In genomic region chr1:234926252-234926573, GRCh38 we compare ENCODE assay signal across 8 cellular contexts.
DNase-seq lines count a peak whose midpoint lies in the region; ATAC-seq and TF ChIP-seq lines count a peak whose summit lies in the region.

No MANE protein-coding gene starts in this region.

- peak overlapping the region; percentile 94 for H3K27ac Mint-ChIP-seq in activated naive CD4-positive, alpha-beta T cell treated with anti-CD3 and anti-CD28 coated beads, Interleukin-2, amount 10 ng/mL, durations not matched to agents 7 days and 5 days
- peak overlapping the region; percentile 97 for H3K27ac Mint-ChIP-seq in activated naive CD8-positive, alpha-beta T cell treated with anti-CD3 and anti-CD28 coated beads for 36 hours
- H3K27ac Mint-ChIP-seq in memory B cell, result peak overlapping the region; percentile 71

- ATAC-seq in memory B cell (ENCODE audit: low read depth), result no peak
- no peak for ATAC-seq in upper lobe of left lung (ENCODE audit: low FRiP score in 2 of 2)
- ATAC-seq in GM18867 (IDR thresholded peaks at IDR 0.05; ENCODE audit: unreplicated experiment), result no peak
- ATAC-seq in GM21390 (IDR thresholded peaks at IDR 0.05; ENCODE audit: unreplicated experiment), result no peak

- H3K9me3 ChIP-seq in upper lobe of left lung, result no peaks in the 10 kb centered on the region
- H3K9me3 ChIP-seq in HAP-1, result no peaks in the 10 kb centered on the region

- peak overlapping the region; percentile 53 to 80 (median 71) for H3K27ac ChIP-seq in upper lobe of left lung

- no peak for TF ChIP-seq POLR2A in upper lobe of left lung (IDR thresholded peaks at IDR 0.05)

- H3K27me3 ChIP-seq in upper lobe of left lung, result no peaks in the 10 kb centered on the region
- H3K27me3 ChIP-seq in HAP-1 (ENCODE audit: low read depth), result no peaks in the 10 kb centered on the region

- no peaks in the 10 kb centered on the region for H3K36me3 ChIP-seq in upper lobe of left lung
- no peaks in the 10 kb centered on the region for H3K36me3 ChIP-seq in HAP-1 (replicated peaks)

- no peaks in the 10 kb centered on the region for H3K36me3 Mint-ChIP-seq in activated naive CD4-positive, alpha-beta T cell treated with anti-CD3 and anti-CD28 coated beads, Interleukin-2, amount 10 ng/mL, durations not matched to agents 7 days and 5 days
- H3K36me3 Mint-ChIP-seq in activated naive CD8-positive, alpha-beta T cell treated with anti-CD3 and anti-CD28 coated beads for 36 hours, result peaks cover 7% of the 10 kb centered on the region
- H3K36me3 Mint-ChIP-seq in memory B cell, result no peaks in the 10 kb centered on the region

- TF ChIP-seq EP300 in upper lobe of left lung (IDR thresholded peaks at IDR 0.05), result no peak

- TF ChIP-seq CTCF in upper lobe of left lung (IDR thresholded peaks at IDR 0.05), result no peak

- H3K27me3 Mint-ChIP-seq in activated naive CD4-positive, alpha-beta T cell treated with anti-CD3 and anti-CD28 coated beads, Interleukin-2, amount 10 ng/mL, durations not matched to agents 7 days and 5 days, result no peaks in the 10 kb centered on the region
- H3K27me3 Mint-ChIP-seq in activated naive CD8-positive, alpha-beta T cell treated with anti-CD3 and anti-CD28 coated beads for 36 hours, result no peaks in the 10 kb centered on the region
- H3K27me3 Mint-ChIP-seq in memory B cell, result no peaks in the 10 kb centered on the region

- in situ Hi-C loops in HAP-1 (cut with MboI; ENCODE audit: low sequenced_read_pairs), result no loop called here

- WGBS in upper lobe of left lung, 2 donors, result 43 to 51% methylated on average over 4 of the region's 4 CpGs

- H3K4me1 Mint-ChIP-seq in activated naive CD4-positive, alpha-beta T cell treated with anti-CD3 and anti-CD28 coated beads, Interleukin-2, amount 10 ng/mL, durations not matched to agents 7 days and 5 days, result peaks cover 48% of the 10 kb centered on the region
- H3K4me1 Mint-ChIP-seq in activated naive CD8-positive, alpha-beta T cell treated with anti-CD3 and anti-CD28 coated beads for 36 hours, result peaks cover 52% of the 10 kb centered on the region
- peaks cover 30% of the 10 kb centered on the region for H3K4me1 Mint-ChIP-seq in memory B cell

- H3K9me3 Mint-ChIP-seq in activated naive CD4-positive, alpha-beta T cell treated with anti-CD3 and anti-CD28 coated beads, Interleukin-2, amount 10 ng/mL, durations not matched to agents 7 days and 5 days, result peaks cover 7% of the 10 kb centered on the region
- peaks cover 6% of the 10 kb centered on the region for H3K9me3 Mint-ChIP-seq in activated naive CD8-positive, alpha-beta T cell treated with anti-CD3 and anti-CD28 coated beads for 36 hours
- H3K9me3 Mint-ChIP-seq in memory B cell, result no peaks in the 10 kb centered on the region

- H3K4me3 ChIP-seq in upper lobe of left lung (no peak overlapping the region), HAP-1 (no peak overlapping the region)

- H3K4me3 Mint-ChIP-seq in activated naive CD4-positive, alpha-beta T cell treated with anti-CD3 and anti-CD28 coated beads, Interleukin-2, amount 10 ng/mL, durations not matched to agents 7 days and 5 days, result peak overlapping the region; percentile 22
- H3K4me3 Mint-ChIP-seq in activated naive CD8-positive, alpha-beta T cell treated with anti-CD3 and anti-CD28 coated beads for 36 hours, result peak overlapping the region; percentile 54
- H3K4me3 Mint-ChIP-seq in memory B cell, result peak overlapping the region; percentile 82

- CTCF ChIA-PET in activated naive CD4-positive, alpha-beta T cell treated with anti-CD3 and anti-CD28 coated beads, Interleukin-2, amount 10 ng/mL, durations not matched to agents 7 days and 5 days (lab: Charles Lee), result interaction anchor here (0.6 to 2.8 kb wide), 7 partner anchors 14 to 315 kb away, joined by 3 to 13 read pairs (median 5); no protein-coding TSS in a partner anchor

- DNase-seq in activated naive CD4-positive, alpha-beta T cell treated with anti-CD3 and anti-CD28 coated beads, Interleukin-2, amount 10 ng/mL, durations not matched to agents 7 days and 5 days, result no peak
- no peak for DNase-seq in activated naive CD4-positive, alpha-beta T cell treated with Interleukin-2 at 50 U/mL for 16 hours
- DNase-seq in activated naive CD8-positive, alpha-beta T cell treated with anti-CD3 and anti-CD28 coated beads for 36 hours, result no peak
- no peak for DNase-seq in memory B cell (ENCODE audit: low spot score in 2 of 2)
- DNase-seq in upper lobe of left lung, result no peak
- no peak for DNase-seq in HAP-1 (ENCODE audit: low spot score in 2 of 2)

- H3K4me1 ChIP-seq in upper lobe of left lung, result peaks cover 26 to 41% (median 29%) of the 10 kb centered on the region in 4 donors
- no peaks in the 10 kb centered on the region for H3K4me1 ChIP-seq in HAP-1

Comparison
In these comparisons a context has a peak if more than half of its experiments do, and no peak if none do; other contexts are left out.
1. H3K4me3 Mint-ChIP-seq: peak in every context shown above with its lines; median percentile 82 in memory B cell; 54 in activated naive CD8-positive, alpha-beta T cell treated with anti-CD3 and anti-CD28 coated beads for 36 hours; 22 in activated naive CD4-positive, alpha-beta T cell treated with anti-CD3 and anti-CD28 coated beads, Interleukin-2, amount 10 ng/mL, durations not matched to agents 7 days and 5 days.